ENCODE assay signal across 19 cellular contexts in genomic region chr1:214632091-214632490, GRCh38. TPM values are rescaled to one million over a fixed set of nuclear protein-coding genes. Genes with fewer than 3 reads are reported as not detected.
DNase-seq lines count a peak whose midpoint lies in the region; ATAC-seq lines count a peak whose summit lies in the region.
"Had no signal": no experiment of that assay in that cellular context is flagged by ENCODE, and none has a peak within 500 bp of the region (broad histone marks: within the 10 kb centered on the region; RNA-seq: fewer than 3 reads in every experiment).

No MANE protein-coding gene starts in this region.

- intact Hi-C loops in aorta (cut with DNase I) = no loop called here

- H3K27ac Mint-ChIP-seq in stimulated activated effector memory CD8-positive, alpha-beta T cell treated with anti-CD3 and anti-CD28 coated beads, Interleukin-12 subunit alpha, Interleukin-12 subunit beta, amount 100 ng/mL, for 72 hours = peak overlapping the region; percentile 63
- H3K27ac Mint-ChIP-seq: activated B cell treated with CpG ODN at 0.5 μM for 24 hours, nephron had no signal

- no peak overlapping the region for H3K4me3 Mint-ChIP-seq in stimulated activated effector memory CD8-positive, alpha-beta T cell treated with anti-CD3 and anti-CD28 coated beads, Interleukin-12 subunit alpha, Interleukin-12 subunit beta, amount 100 ng/mL, for 72 hours
- H3K4me3 Mint-ChIP-seq: activated B cell treated with CpG ODN at 0.5 μM for 24 hours, nephron had no signal

- H3K9me3 Mint-ChIP-seq in stimulated activated effector memory CD8-positive, alpha-beta T cell treated with anti-CD3 and anti-CD28 coated beads, Interleukin-12 subunit alpha, Interleukin-12 subunit beta, amount 100 ng/mL, for 72 hours = no peaks in the 10 kb centered on the region
- H3K9me3 Mint-ChIP-seq: activated B cell treated with CpG ODN at 0.5 μM for 24 hours, nephron had no signal

- no peak overlapping the region for H3K4me3 ChIP-seq in aorta (ENCODE audit: low read length in 2 of 2)
- H3K4me3 ChIP-seq: BLaER1, cardiac muscle cell, gastroesophageal sphincter, lung, PC-9, vagina had no signal

- ATAC-seq in HG03135 (IDR thresholded peaks at IDR 0.05; ENCODE audit: unreplicated experiment) (peak; percentile 53), aorta (ENCODE audit: low FRiP score) (no peak), GM18519 (IDR thresholded peaks at IDR 0.05; ENCODE audit: low FRiP score, unreplicated experiment) (no peak)
- peak; percentile 33 to 36 for ATAC-seq in activated CD4-positive, CD25-positive, alpha-beta regulatory T cell treated with anti-CD3 and anti-CD28 coated beads, Interleukin-2, amount 50 U/mL, for 24 hours
- no peak for ATAC-seq in stimulated activated effector memory CD8-positive, alpha-beta T cell treated with anti-CD3 and anti-CD28 coated beads, Interleukin-12 subunit alpha, Interleukin-12 subunit beta, amount 100 ng/mL, for 72 hours
- ATAC-seq: gastroesophageal sphincter had no signal

- no peak overlapping the region for H3K27ac ChIP-seq in aorta (ENCODE audit: low read depth in 1 of 2, low read length in 2 of 2)
- H3K27ac ChIP-seq: BLaER1, cardiac muscle cell, gastroesophageal sphincter, PC-9, vagina had no signal

- H3K4me1 ChIP-seq in aorta (ENCODE audit: control insufficient read depth in 1 of 2, insufficient read depth in 2 of 2, low read length in 2 of 2) = no peaks in the 10 kb centered on the region
- H3K4me1 ChIP-seq: gastroesophageal sphincter, vagina had no signal

- H3K4me1 Mint-ChIP-seq in stimulated activated effector memory CD8-positive, alpha-beta T cell treated with anti-CD3 and anti-CD28 coated beads, Interleukin-12 subunit alpha, Interleukin-12 subunit beta, amount 100 ng/mL, for 72 hours = peaks cover 13% of the 10 kb centered on the region
- H3K4me1 Mint-ChIP-seq: nephron had no signal

- 90 to 98% methylated on average over 4 of the region's 4 CpGs for WGBS in aorta, 2 donors

- H3K36me3 Mint-ChIP-seq in stimulated activated effector memory CD8-positive, alpha-beta T cell treated with anti-CD3 and anti-CD28 coated beads, Interleukin-12 subunit alpha, Interleukin-12 subunit beta, amount 100 ng/mL, for 72 hours = peaks cover 41% of the 10 kb centered on the region

- H3K9me3 ChIP-seq in aorta (ENCODE audit: control insufficient read depth, low read length) = no peaks in the 10 kb centered on the region
- H3K9me3 ChIP-seq: BLaER1, gastroesophageal sphincter, SK-N-SH, vagina had no signal

- DNase-seq in stimulated activated CD8-positive, alpha-beta memory T cell treated with anti-CD3 and anti-CD28 coated beads, Interleukin-12 subunit alpha, Interleukin-12 subunit beta, amount 100 ng/mL, for 1 hour (ENCODE audit: low read depth) = peak; percentile 3
- DNase-seq in stimulated activated CD8-positive, alpha-beta memory T cell treated with anti-CD3 and anti-CD28 coated beads, Interleukin-4, amount 100 ng/mL, for 48 hours = no peak
- DNase-seq in stimulated activated effector memory CD8-positive, alpha-beta T cell treated with anti-CD3 and anti-CD28 coated beads, Interleukin-12 subunit alpha, Interleukin-12 subunit beta, amount 100 ng/mL, for 72 hours (ENCODE audit: low spot score in 2 of 2) = no peak
- DNase-seq in aorta (no peak), Kasumi-1 (lab: John Stamatoyannopoulos, UW) (no peak)
- DNase-seq: activated B cell treated with CpG ODN at 0.5 μM for 24 hours, NCI-H1930, NCI-H526 treated with DMSO at 0.1 percent for 48 hours, PC-9, SK-N-SH had no signal

- H3K27me3 ChIP-seq in aorta (ENCODE audit: control insufficient read depth in 1 of 2, insufficient read depth in 2 of 2, low read length in 1 of 2) = no peaks in the 10 kb centered on the region
- H3K27me3 ChIP-seq: BLaER1, cardiac muscle cell, gastroesophageal sphincter, vagina had no signal

- H3K36me3 ChIP-seq in aorta (ENCODE audit: control insufficient read depth in 1 of 2, insufficient read depth in 2 of 2, low read length in 1 of 2) = no peaks in the 10 kb centered on the region
- H3K36me3 ChIP-seq: gastroesophageal sphincter, vagina had no signal

RNA-seq across cellular contexts. Expression of gene CENPF, which starts 29.1 kb away (rescaled TPM):
- total RNA-seq in aorta = 1 to 10 TPM in 1 of 2 donors, under 1 TPM in 1; 0.97 to 4.3 TPM
- 1 to 10 TPM in 1 of 2 donors, under 1 TPM in 1; 0.05 to 1.3 TPM for polyA plus RNA-seq in aorta

Comparison
In these comparisons a context has a peak if more than half of its experiments do, and no peak if none do; other contexts are left out.
1. ATAC-seq: peak in HG03135 (single experiment) and activated CD4-positive, CD25-positive, alpha-beta regulatory T cell treated with anti-CD3 and anti-CD28 coated beads, Interleukin-2, amount 50 U/mL, for 24 hours (2 of 2); none in stimulated activated effector memory CD8-positive, alpha-beta T cell treated with anti-CD3 and anti-CD28 coated beads, Interleukin-12 subunit alpha, Interleukin-12 subunit beta, amount 100 ng/mL, for 72 hours (single experiment), aorta (single experiment) and GM18519 (single experiment).